ENCODE assay signal across 1 cellular context in genomic region chr13:43785681-43786471, GRCh38.
TF ChIP-seq lines count a peak whose summit lies in the region.

No MANE protein-coding gene starts in this region.

TF ChIP-seq in WTC11, 78 proteins besides CTCF, POLR2A, EP300 and RAD21 (continued from another document and continues in another):
- TF ChIP-seq, protein P1, sequence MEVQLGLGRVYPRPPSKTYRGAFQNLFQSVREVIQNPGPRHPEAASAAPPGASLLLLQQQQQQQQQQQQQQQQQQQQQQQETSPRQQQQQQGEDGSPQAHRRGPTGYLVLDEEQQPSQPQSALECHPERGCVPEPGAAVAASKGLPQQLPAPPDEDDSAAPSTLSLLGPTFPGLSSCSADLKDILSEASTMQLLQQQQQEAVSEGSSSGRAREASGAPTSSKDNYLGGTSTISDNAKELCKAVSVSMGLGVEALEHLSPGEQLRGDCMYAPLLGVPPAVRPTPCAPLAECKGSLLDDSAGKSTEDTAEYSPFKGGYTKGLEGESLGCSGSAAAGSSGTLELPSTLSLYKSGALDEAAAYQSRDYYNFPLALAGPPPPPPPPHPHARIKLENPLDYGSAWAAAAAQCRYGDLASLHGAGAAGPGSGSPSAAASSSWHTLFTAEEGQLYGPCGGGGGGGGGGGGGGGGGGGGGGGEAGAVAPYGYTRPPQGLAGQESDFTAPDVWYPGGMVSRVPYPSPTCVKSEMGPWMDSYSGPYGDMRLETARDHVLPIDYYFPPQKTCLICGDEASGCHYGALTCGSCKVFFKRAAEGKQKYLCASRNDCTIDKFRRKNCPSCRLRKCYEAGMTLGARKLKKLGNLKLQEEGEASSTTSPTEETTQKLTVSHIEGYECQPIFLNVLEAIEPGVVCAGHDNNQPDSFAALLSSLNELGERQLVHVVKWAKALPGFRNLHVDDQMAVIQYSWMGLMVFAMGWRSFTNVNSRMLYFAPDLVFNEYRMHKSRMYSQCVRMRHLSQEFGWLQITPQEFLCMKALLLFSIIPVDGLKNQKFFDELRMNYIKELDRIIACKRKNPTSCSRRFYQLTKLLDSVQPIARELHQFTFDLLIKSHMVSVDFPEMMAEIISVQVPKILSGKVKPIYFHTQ (CRISPR knock-in tag; IDR thresholded peaks at IDR 0.05): no peak
- no peak for TF ChIP-seq JUN (CRISPR knock-in tag; IDR thresholded peaks at IDR 0.05)
- TF ChIP-seq, protein P2, sequence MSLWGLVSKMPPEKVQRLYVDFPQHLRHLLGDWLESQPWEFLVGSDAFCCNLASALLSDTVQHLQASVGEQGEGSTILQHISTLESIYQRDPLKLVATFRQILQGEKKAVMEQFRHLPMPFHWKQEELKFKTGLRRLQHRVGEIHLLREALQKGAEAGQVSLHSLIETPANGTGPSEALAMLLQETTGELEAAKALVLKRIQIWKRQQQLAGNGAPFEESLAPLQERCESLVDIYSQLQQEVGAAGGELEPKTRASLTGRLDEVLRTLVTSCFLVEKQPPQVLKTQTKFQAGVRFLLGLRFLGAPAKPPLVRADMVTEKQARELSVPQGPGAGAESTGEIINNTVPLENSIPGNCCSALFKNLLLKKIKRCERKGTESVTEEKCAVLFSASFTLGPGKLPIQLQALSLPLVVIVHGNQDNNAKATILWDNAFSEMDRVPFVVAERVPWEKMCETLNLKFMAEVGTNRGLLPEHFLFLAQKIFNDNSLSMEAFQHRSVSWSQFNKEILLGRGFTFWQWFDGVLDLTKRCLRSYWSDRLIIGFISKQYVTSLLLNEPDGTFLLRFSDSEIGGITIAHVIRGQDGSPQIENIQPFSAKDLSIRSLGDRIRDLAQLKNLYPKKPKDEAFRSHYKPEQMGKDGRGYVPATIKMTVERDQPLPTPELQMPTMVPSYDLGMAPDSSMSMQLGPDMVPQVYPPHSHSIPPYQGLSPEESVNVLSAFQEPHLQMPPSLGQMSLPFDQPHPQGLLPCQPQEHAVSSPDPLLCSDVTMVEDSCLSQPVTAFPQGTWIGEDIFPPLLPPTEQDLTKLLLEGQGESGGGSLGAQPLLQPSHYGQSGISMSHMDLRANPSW (CRISPR knock-in tag; conservative IDR thresholded peaks at IDR 0.05; ENCODE audit: low read depth): no peak
- peak; percentile 77; the same call in 1 of the 2 replicates for TF ChIP-seq TCF7 (CRISPR knock-in tag; IDR thresholded peaks at IDR 0.05; ENCODE audit: low read depth)
- TF ChIP-seq MYBL2 (CRISPR knock-in tag; IDR thresholded peaks at IDR 0.05): peak; percentile 56; the same call in 1 of the 2 replicates
- TF ChIP-seq SMAD4 (CRISPR knock-in tag; IDR thresholded peaks at IDR 0.05): no peak
- TF ChIP-seq ZNF121 (CRISPR knock-in tag; IDR thresholded peaks at IDR 0.05): no peak
- TF ChIP-seq NR3C1 (CRISPR knock-in tag; conservative IDR thresholded peaks at IDR 0.05; ENCODE audit: low read depth): no peak
- TF ChIP-seq, protein P3, sequence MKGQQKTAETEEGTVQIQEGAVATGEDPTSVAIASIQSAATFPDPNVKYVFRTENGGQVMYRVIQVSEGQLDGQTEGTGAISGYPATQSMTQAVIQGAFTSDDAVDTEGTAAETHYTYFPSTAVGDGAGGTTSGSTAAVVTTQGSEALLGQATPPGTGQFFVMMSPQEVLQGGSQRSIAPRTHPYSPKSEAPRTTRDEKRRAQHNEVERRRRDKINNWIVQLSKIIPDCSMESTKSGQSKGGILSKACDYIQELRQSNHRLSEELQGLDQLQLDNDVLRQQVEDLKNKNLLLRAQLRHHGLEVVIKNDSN (CRISPR knock-in tag; IDR thresholded peaks at IDR 0.05): peak; percentile 47
- TF ChIP-seq ZNF396 (CRISPR knock-in tag; IDR thresholded peaks at IDR 0.05; ENCODE audit: borderline replicate concordance): no peak
- TF ChIP-seq ELF4 (CRISPR knock-in tag; IDR thresholded peaks at IDR 0.05; ENCODE audit: low read depth): 0 out of 2 replicates have a peak, but pooled peaks have one; percentile 70
- TF ChIP-seq KAT7 (CRISPR knock-in tag; IDR thresholded peaks at IDR 0.05; ENCODE audit: borderline replicate concordance): peak; percentile 92; the same call in 1 of the 2 replicates
- no peak for TF ChIP-seq HMGXB4 (CRISPR knock-in tag; IDR thresholded peaks at IDR 0.05)
- TF ChIP-seq PRRX2 (CRISPR knock-in tag; IDR thresholded peaks at IDR 0.05): no peak
- TF ChIP-seq, protein P4, sequence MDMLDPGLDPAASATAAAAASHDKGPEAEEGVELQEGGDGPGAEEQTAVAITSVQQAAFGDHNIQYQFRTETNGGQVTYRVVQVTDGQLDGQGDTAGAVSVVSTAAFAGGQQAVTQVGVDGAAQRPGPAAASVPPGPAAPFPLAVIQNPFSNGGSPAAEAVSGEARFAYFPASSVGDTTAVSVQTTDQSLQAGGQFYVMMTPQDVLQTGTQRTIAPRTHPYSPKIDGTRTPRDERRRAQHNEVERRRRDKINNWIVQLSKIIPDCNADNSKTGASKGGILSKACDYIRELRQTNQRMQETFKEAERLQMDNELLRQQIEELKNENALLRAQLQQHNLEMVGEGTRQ (CRISPR knock-in tag; IDR thresholded peaks at IDR 0.05): peak; percentile 26; the same call in 1 of the 2 replicates
- TF ChIP-seq, protein P5, sequence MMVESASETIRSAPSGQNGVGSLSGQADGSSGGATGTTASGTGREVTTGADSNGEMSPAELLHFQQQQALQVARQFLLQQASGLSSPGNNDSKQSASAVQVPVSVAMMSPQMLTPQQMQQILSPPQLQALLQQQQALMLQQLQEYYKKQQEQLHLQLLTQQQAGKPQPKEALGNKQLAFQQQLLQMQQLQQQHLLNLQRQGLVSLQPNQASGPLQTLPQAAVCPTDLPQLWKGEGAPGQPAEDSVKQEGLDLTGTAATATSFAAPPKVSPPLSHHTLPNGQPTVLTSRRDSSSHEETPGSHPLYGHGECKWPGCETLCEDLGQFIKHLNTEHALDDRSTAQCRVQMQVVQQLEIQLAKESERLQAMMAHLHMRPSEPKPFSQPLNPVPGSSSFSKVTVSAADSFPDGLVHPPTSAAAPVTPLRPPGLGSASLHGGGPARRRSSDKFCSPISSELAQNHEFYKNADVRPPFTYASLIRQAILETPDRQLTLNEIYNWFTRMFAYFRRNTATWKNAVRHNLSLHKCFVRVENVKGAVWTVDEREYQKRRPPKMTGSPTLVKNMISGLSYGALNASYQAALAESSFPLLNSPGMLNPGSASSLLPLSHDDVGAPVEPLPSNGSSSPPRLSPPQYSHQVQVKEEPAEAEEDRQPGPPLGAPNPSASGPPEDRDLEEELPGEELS (CRISPR knock-in tag; IDR thresholded peaks at IDR 0.05): peak; percentile 86; the same call in 1 of the 2 replicates
- TF ChIP-seq NFYB (CRISPR knock-in tag; conservative IDR thresholded peaks at IDR 0.05; ENCODE audit: low read depth): peak; percentile 80
- TF ChIP-seq SOX15 (CRISPR knock-in tag; IDR thresholded peaks at IDR 0.05): no peak
- no peak for TF ChIP-seq ZNF671 (CRISPR knock-in tag; IDR thresholded peaks at IDR 0.05)
- TF ChIP-seq, protein P6, sequence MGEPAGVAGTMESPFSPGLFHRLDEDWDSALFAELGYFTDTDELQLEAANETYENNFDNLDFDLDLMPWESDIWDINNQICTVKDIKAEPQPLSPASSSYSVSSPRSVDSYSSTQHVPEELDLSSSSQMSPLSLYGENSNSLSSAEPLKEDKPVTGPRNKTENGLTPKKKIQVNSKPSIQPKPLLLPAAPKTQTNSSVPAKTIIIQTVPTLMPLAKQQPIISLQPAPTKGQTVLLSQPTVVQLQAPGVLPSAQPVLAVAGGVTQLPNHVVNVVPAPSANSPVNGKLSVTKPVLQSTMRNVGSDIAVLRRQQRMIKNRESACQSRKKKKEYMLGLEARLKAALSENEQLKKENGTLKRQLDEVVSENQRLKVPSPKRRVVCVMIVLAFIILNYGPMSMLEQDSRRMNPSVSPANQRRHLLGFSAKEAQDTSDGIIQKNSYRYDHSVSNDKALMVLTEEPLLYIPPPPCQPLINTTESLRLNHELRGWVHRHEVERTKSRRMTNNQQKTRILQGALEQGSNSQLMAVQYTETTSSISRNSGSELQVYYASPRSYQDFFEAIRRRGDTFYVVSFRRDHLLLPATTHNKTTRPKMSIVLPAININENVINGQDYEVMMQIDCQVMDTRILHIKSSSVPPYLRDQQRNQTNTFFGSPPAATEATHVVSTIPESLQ (CRISPR knock-in tag; IDR thresholded peaks at IDR 0.05): no peak
- no peak; the same call in 1 of the 2 replicates for TF ChIP-seq ARID4B (CRISPR knock-in tag; IDR thresholded peaks at IDR 0.05; ENCODE audit: borderline replicate concordance)
- TF ChIP-seq MAX (CRISPR knock-in tag; IDR thresholded peaks at IDR 0.05): peak; percentile 80; the same call in 1 of the 2 replicates
- TF ChIP-seq PRDM15 (CRISPR knock-in tag; IDR thresholded peaks at IDR 0.05): no peak
- TF ChIP-seq, protein P7, sequence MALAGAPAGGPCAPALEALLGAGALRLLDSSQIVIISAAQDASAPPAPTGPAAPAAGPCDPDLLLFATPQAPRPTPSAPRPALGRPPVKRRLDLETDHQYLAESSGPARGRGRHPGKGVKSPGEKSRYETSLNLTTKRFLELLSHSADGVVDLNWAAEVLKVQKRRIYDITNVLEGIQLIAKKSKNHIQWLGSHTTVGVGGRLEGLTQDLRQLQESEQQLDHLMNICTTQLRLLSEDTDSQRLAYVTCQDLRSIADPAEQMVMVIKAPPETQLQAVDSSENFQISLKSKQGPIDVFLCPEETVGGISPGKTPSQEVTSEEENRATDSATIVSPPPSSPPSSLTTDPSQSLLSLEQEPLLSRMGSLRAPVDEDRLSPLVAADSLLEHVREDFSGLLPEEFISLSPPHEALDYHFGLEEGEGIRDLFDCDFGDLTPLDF (CRISPR knock-in tag; IDR thresholded peaks at IDR 0.05): no peak
- no peak for TF ChIP-seq RORB (CRISPR knock-in tag; IDR thresholded peaks at IDR 0.05)
- TF ChIP-seq E2F4 (CRISPR knock-in tag; IDR thresholded peaks at IDR 0.05; ENCODE audit: borderline replicate concordance, low read depth): no peak
- TF ChIP-seq GTF2I (CRISPR knock-in tag; conservative IDR thresholded peaks at IDR 0.05): no peak
